Comparison of ENCODE assay signal across 1 cellular context in genomic region chr1:53219711-53220110, GRCh38.
TF ChIP-seq lines count a peak whose summit lies in the region.

No MANE protein-coding gene starts in this region.

TF ChIP-seq in endothelial cell of umbilical vein, 7 proteins besides CTCF, POLR2A, EP300 and RAD21:
- no peak for TF ChIP-seq MYC (IDR thresholded peaks at IDR 0.05; ENCODE audit: low read depth, low read length)
- TF ChIP-seq JUN (IDR thresholded peaks at IDR 0.05; ENCODE audit: borderline replicate concordance, insufficient read depth, insufficient read length, low read depth), result no peak
- TF ChIP-seq, protein P1, sequence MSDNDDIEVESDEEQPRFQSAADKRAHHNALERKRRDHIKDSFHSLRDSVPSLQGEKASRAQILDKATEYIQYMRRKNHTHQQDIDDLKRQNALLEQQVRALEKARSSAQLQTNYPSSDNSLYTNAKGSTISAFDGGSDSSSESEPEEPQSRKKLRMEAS (IDR thresholded peaks at IDR 0.05; ENCODE audit: insufficient read depth, insufficient read length), result no peak
- no peak for TF ChIP-seq FOS (IDR thresholded peaks at IDR 0.05; ENCODE audit: borderline replicate concordance, insufficient read depth, low read length)
- no peak for TF ChIP-seq EZH2 (IDR thresholded peaks at IDR 0.05; ENCODE audit: borderline replicate concordance, low read depth, low read length, severe bottlenecking)
- no peak for TF ChIP-seq POLR2AphosphoS5 (IDR thresholded peaks at IDR 0.05; ENCODE audit: insufficient read depth, low read depth, low read length)
- TF ChIP-seq GATA2 (IDR thresholded peaks at IDR 0.05; ENCODE audit: insufficient read depth, insufficient read length, low read depth, low read length), result no peak
